31 cellular contexts compared by ENCODE assay signal in the genomic region with DNA sequence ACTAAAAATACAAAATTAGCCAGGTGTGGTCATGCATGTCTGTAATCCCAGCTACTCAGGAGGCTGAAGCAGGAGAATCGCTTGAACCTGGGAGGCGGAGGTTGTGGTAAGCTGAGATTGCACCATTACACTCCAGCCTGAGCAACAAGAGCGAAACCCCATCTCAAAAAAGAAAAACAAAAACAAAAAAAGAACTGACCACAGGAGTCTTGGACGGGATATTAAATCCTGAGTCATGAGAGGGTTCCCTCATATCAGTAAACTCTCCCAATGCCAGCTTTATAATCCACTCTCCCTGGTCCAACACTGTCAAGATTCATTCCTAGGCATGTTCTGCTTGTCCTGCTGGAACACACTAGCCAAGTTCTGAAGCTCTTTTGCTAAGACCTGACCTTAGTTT.
A peak's percentile ranks its signal among the peaks of the same experiment; 100 is the strongest.
DNase-seq lines count a peak whose midpoint lies in the region; ATAC-seq and TF ChIP-seq lines count a peak whose summit lies in the region.
"Had no signal": no experiment of that assay in that cellular context is flagged by ENCODE, and none has a peak within 500 bp of the region (broad histone marks: within the 10 kb centered on the region; RNA-seq: fewer than 3 reads in every experiment).

No MANE protein-coding gene starts in this region.

- H2AFZ ChIP-seq in IMR-90 (replicated peaks; ENCODE audit: low read length, poor library complexity): no peak overlapping the region

- H3K14ac ChIP-seq in IMR-90 (replicated peaks; ENCODE audit: low read depth, low read length): no peak overlapping the region

- ATAC-seq in IMR-90 (ENCODE audit: low read depth): peak; percentile 59; the same call in 1 of the 2 replicates
- ATAC-seq in stimulated activated memory B cell treated with anti-CD40 and anti-IgM and Interleukin-4, amounts not matched to agents 10 μg/mL and 1 μg/mL and 100 μg/mL, for 72 hours: no peak
- ATAC-seq: heart right ventricle, HepG2, left lung, sciatic nerve, upper lobe of right lung had no signal

- peak overlapping the region; percentile 15 for H2AK9ac ChIP-seq in IMR-90 (replicated peaks; ENCODE audit: low read depth, low read length, poor library complexity)

- dilution Hi-C loops in IMR-90 (cut with HindIII; ENCODE audit: low sequenced_read_pairs, unreplicated experiment): no loop called here

- no peaks in the 10 kb centered on the region for H3K9me3 ChIP-seq in IMR-90 (ENCODE audit: control insufficient read depth, insufficient read depth, low read length)
- H3K9me3 ChIP-seq: colonic mucosa, esophagus muscularis mucosa, heart right ventricle, left lung, Peyer's patch, SJSA1, upper lobe of right lung had no signal

- H2BK120ac ChIP-seq in IMR-90 (ENCODE audit: low read depth, low read length): no peak overlapping the region

- TF ChIP-seq POLR2A in IMR-90 (IDR thresholded peaks at IDR 0.05; ENCODE audit: low read depth, low read length): no peak

- no peak overlapping the region for H3K4me2 ChIP-seq in IMR-90 (ENCODE audit: low read depth, low read length)

- peak overlapping the region; percentile 68 for H3K23ac ChIP-seq in IMR-90 (ENCODE audit: low read depth, low read length)

- no peak overlapping the region for H3K18ac ChIP-seq in IMR-90 (ENCODE audit: low read depth, low read length)

- intact Hi-C loops in IMR-90 (cut with micrococcal nuclease): no loop called here

- no peak overlapping the region for H2AK5ac ChIP-seq in IMR-90 (ENCODE audit: low read depth, low read length)

- no TSS peak for BruUV-seq in IMR-90 (replicated peaks; lab: Mats Ljungman, UMichigan)

- H4K20me1 ChIP-seq in IMR-90 (ENCODE audit: insufficient read depth, low read length): no peaks in the 10 kb centered on the region; the same call in 1 of the 2 replicates

- peaks cover 8% of the 10 kb centered on the region for H3K4me1 Mint-ChIP-seq in stimulated activated memory B cell treated with anti-CD40 and anti-IgM and Interleukin-4, amounts not matched to agents 10 μg/mL and 1 μg/mL and 100 μg/mL, for 72 hours
- H3K4me1 Mint-ChIP-seq: activated naive CD4-positive, alpha-beta T cell treated with anti-CD3 and anti-CD28 coated beads, Interleukin-2, amount 50 U/mL, for 24 hours; brain; CD4-positive, CD25-positive, alpha-beta regulatory T cell; mesothelial cell of epicardium; nephron had no signal

- no peaks in the 10 kb centered on the region for H3K9me3 Mint-ChIP-seq in stimulated activated memory B cell treated with anti-CD40 and anti-IgM and Interleukin-4, amounts not matched to agents 10 μg/mL and 1 μg/mL and 100 μg/mL, for 72 hours
- H3K9me3 Mint-ChIP-seq: activated naive CD4-positive, alpha-beta T cell treated with anti-CD3 and anti-CD28 coated beads, Interleukin-2, amount 50 U/mL, for 24 hours; activated T-helper 1 cell treated with anti-CD3 and anti-CD28 coated beads, Interleukin-12 subunit alpha, Interleukin-12 subunit beta, Interleukin-2, Interleukin-4 antibody, amounts not matched to agents 30 ng/mL and 10 ng/mL and 1 ng/mL, durations not matched to agents 14 hours and 24 hours and 36 hours; CD4-positive, CD25-positive, alpha-beta regulatory T cell; mesothelial cell of epicardium; nephron had no signal

- peak; percentile 56 for DNase-seq in AG10803 (ENCODE audit: low read depth)
- peak; percentile 63 for DNase-seq in IMR-90
- DNase-seq in astrocyte of the spinal cord (ENCODE audit: low read depth, low spot score): peak; percentile 78
- peak; percentile 86 for DNase-seq in iris pigment epithelial cell (ENCODE audit: low read depth)
- no peak for DNase-seq in COLO829 (ENCODE audit: low spot score)
- DNase-seq in hypothalamus (lab: John Stamatoyannopoulos, UW): no peak
- DNase-seq in GM20000 (ENCODE audit: low spot score): no peak
- DNase-seq: activated CD4-positive, alpha-beta T cell treated with anti-CD3 and anti-CD28 coated beads for 4 hours; CD4-positive, CD25-positive, alpha-beta regulatory T cell; colonic mucosa; DMS 273 treated with DMSO at 0.1 percent for 48 hours; GDM1; heart right ventricle; left lung; NCI-H1105 treated with DMSO at 0.1 percent for 48 hours; NCI-H2081 treated with DMSO at 0.1 percent for 48 hours; NCI-H510A treated with DMSO at 0.1 percent for 48 hours; NK-92 treated with Interleukin-12 subunit alpha and Interleukin-12 subunit beta, amount 100 ng/mL, for 24 hours; Peyer's patch; T-helper 1 cell; upper lobe of right lung had no signal

- H3K4me3 Mint-ChIP-seq in stimulated activated memory B cell treated with anti-CD40 and anti-IgM and Interleukin-4, amounts not matched to agents 10 μg/mL and 1 μg/mL and 100 μg/mL, for 72 hours: no peak overlapping the region
- H3K4me3 Mint-ChIP-seq: activated naive CD4-positive, alpha-beta T cell treated with anti-CD3 and anti-CD28 coated beads, Interleukin-2, amount 50 U/mL, for 24 hours; activated T-helper 1 cell treated with anti-CD3 and anti-CD28 coated beads, Interleukin-12 subunit alpha, Interleukin-12 subunit beta, Interleukin-2, Interleukin-4 antibody, amounts not matched to agents 30 ng/mL and 10 ng/mL and 1 ng/mL, durations not matched to agents 14 hours and 24 hours and 36 hours; brain; CD4-positive, CD25-positive, alpha-beta regulatory T cell; mesothelial cell of epicardium; nephron had no signal

- no peak for TF ChIP-seq RAD21 in IMR-90 (IDR thresholded peaks at IDR 0.05; ENCODE audit: low read length)

- H3K4me1 ChIP-seq in IMR-90 (ENCODE audit: control insufficient read depth, insufficient read depth, low read length): peaks cover 9% of the 10 kb centered on the region
- H3K4me1 ChIP-seq: colonic mucosa, esophagus muscularis mucosa, Peyer's patch had no signal

- CTCF ChIA-PET in IMR-90 (lab: Yijun Ruan, JAX): no interaction called here

- no peak overlapping the region for H3K9ac ChIP-seq in IMR-90 (ENCODE audit: low read depth, low read length)

- no peak overlapping the region for H2BK15ac ChIP-seq in IMR-90 (ENCODE audit: low read depth, low read length)

- no CpG with 5 or more reads among the region's 4 CpGs for WGBS in IMR-90 (ENCODE audit: extremely low coverage in 2 of 2, insufficient read length in 1 of 2), 2 experiments

- no peak for TF ChIP-seq CTCF in AG10803 (conservative IDR thresholded peaks at IDR 0.05; ENCODE audit: low read length)
- TF ChIP-seq CTCF in IMR-90 (conservative IDR thresholded peaks at IDR 0.05; ENCODE audit: low read depth, low read length): no peak
- TF ChIP-seq CTCF in astrocyte of the spinal cord (IDR thresholded peaks at IDR 0.05; ENCODE audit: low read depth, low read length): no peak
- TF ChIP-seq CTCF in GM20000 (IDR thresholded peaks at IDR 0.05; ENCODE audit: extremely low read depth, missing control alignments): no peak

- H3K27me3 Mint-ChIP-seq in stimulated activated memory B cell treated with anti-CD40 and anti-IgM and Interleukin-4, amounts not matched to agents 10 μg/mL and 1 μg/mL and 100 μg/mL, for 72 hours: no peaks in the 10 kb centered on the region
- H3K27me3 Mint-ChIP-seq: activated naive CD4-positive, alpha-beta T cell treated with anti-CD3 and anti-CD28 coated beads, Interleukin-2, amount 50 U/mL, for 24 hours had no signal

- H3K36me3 ChIP-seq in IMR-90 (ENCODE audit: control insufficient read depth, insufficient read depth, low read length): no peaks in the 10 kb centered on the region
- H3K36me3 ChIP-seq: colonic mucosa, esophagus muscularis mucosa, heart right ventricle, left lung, Peyer's patch, SJSA1, upper lobe of right lung had no signal

- no peak overlapping the region for H3K27ac ChIP-seq in IMR-90 (ENCODE audit: insufficient read depth, low read length)
- H3K27ac ChIP-seq: colonic mucosa, esophagus muscularis mucosa, heart right ventricle, left lung, Peyer's patch, SJSA1, upper lobe of right lung had no signal

- no peak overlapping the region for H4K8ac ChIP-seq in IMR-90 (ENCODE audit: low read depth in 2 of 2, low read length in 2 of 2)

- H3K27ac Mint-ChIP-seq in stimulated activated memory B cell treated with anti-CD40 and anti-IgM and Interleukin-4, amounts not matched to agents 10 μg/mL and 1 μg/mL and 100 μg/mL, for 72 hours: no peak overlapping the region
- H3K27ac Mint-ChIP-seq: activated naive CD4-positive, alpha-beta T cell treated with anti-CD3 and anti-CD28 coated beads, Interleukin-2, amount 50 U/mL, for 24 hours; activated T-helper 1 cell treated with anti-CD3 and anti-CD28 coated beads, Interleukin-12 subunit alpha, Interleukin-12 subunit beta, Interleukin-2, Interleukin-4 antibody, amounts not matched to agents 30 ng/mL and 10 ng/mL and 1 ng/mL, durations not matched to agents 14 hours and 24 hours and 36 hours; brain; mesothelial cell of epicardium; nephron had no signal

- no peak overlapping the region for H3K4ac ChIP-seq in IMR-90 (ENCODE audit: low read depth, low read length)

- no peak overlapping the region for H4K91ac ChIP-seq in IMR-90 (ENCODE audit: insufficient read depth, low read depth, low read length)

- no peak overlapping the region for H2BK20ac ChIP-seq in IMR-90 (ENCODE audit: low read depth, low read length)

- H3K9me1 ChIP-seq in IMR-90 (ENCODE audit: insufficient read depth, low read length): peaks cover 7% of the 10 kb centered on the region

- H3K27me3 ChIP-seq in IMR-90 (ENCODE audit: control insufficient read depth, insufficient read depth, low read length): peaks cover 2% of the 10 kb centered on the region; the same call in 1 of the 2 replicates
- H3K27me3 ChIP-seq: colonic mucosa, esophagus muscularis mucosa, heart right ventricle, left lung, Peyer's patch, SJSA1, upper lobe of right lung had no signal

- H3K4me3 ChIP-seq in AG10803 (ENCODE audit: low read length) (no peak overlapping the region), IMR-90 (ENCODE audit: insufficient read depth, low read depth, low read length) (no peak overlapping the region), astrocyte of the spinal cord (ENCODE audit: low read depth, low read length) (no peak overlapping the region)
- H3K4me3 ChIP-seq: colonic mucosa, esophagus muscularis mucosa, heart right ventricle, left lung, Peyer's patch, SJSA1, upper lobe of right lung had no signal

- no peaks in the 10 kb centered on the region for H3K36me3 Mint-ChIP-seq in stimulated activated memory B cell treated with anti-CD40 and anti-IgM and Interleukin-4, amounts not matched to agents 10 μg/mL and 1 μg/mL and 100 μg/mL, for 72 hours
- H3K36me3 Mint-ChIP-seq: activated naive CD4-positive, alpha-beta T cell treated with anti-CD3 and anti-CD28 coated beads, Interleukin-2, amount 50 U/mL, for 24 hours; brain; CD4-positive, CD25-positive, alpha-beta regulatory T cell; mesothelial cell of epicardium had no signal

- H4K5ac ChIP-seq in IMR-90 (ENCODE audit: low read depth, low read length): no peak overlapping the region

- POLR2A ChIA-PET in IMR-90 (lab: Charles Lee; ENCODE audit: unreplicated experiment): interaction anchor here (0.7 kb wide), 2 partner anchors 8 to 151 kb away, joined by 3 to 8 read pairs; no protein-coding TSS in a partner anchor

- in situ Hi-C loops in IMR-90 (cut with MboI; ENCODE audit: low sequenced_read_pairs): no loop called here
- in situ Hi-C loops in astrocyte of the spinal cord (cut with HindIII; ENCODE audit: low sequenced_read_pairs): no loop called here

- no peaks in the 10 kb centered on the region for H3K79me1 ChIP-seq in IMR-90 (ENCODE audit: low read depth in 1 of 2, low read length in 2 of 2)

- no peak overlapping the region for H3K56ac ChIP-seq in IMR-90 (ENCODE audit: extremely low read depth, insufficient read depth, low read length)

- no peak overlapping the region for H2BK5ac ChIP-seq in IMR-90 (ENCODE audit: low read depth, low read length, poor library complexity, severe bottlenecking)

Comparison
In these comparisons a context has a peak if more than half of its experiments do, and no peak if none do; other contexts are left out.
1. DNase-seq: peak in AG10803 (single experiment), IMR-90 (single experiment), astrocyte of the spinal cord (single experiment) and iris pigment epithelial cell (single experiment); none in COLO829 (single experiment), hypothalamus (0 of 51) and GM20000 (single experiment).